In the genomic region with DNA sequence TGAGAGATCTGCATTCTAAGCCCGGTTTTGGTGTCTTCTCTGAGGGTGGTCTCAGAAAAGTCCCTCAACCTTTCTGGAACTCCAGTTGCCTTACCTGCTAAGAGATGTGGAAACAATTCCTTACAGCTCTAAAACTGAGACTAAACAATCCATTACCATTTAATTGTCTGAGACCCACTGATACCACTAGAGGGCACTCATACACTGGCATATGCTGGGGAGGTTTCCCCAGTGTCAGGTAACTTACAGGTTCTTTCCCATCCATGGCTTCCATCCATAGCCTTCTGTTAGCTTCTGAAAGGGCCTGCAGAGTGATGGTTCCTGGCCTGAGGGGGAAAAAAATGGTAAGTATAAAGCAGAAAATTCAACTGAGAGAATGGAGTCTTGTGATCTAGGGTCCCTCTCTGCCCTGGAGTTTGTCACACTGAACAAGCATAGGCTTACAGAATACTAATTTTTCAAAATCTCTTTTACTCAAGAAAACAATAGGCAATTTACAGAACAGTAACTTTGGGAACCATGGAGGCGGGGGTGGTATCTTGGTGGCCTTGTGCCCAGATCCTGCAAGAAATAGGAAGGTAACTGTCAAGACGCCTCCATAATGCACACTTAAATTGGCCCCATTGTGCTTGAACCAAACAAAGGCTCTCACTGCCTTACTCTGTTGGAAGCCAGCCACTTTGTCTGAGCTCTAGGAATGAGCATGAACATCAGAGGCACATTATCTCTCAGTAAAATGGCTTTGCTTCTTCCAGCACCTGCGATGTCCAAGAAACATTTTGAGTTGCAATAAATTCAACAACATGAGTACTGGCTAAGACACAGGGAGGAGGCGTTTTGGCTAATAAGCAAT, we compare ENCODE assay signal across 8 cellular contexts.
DNase-seq lines count a peak whose midpoint lies in the region; ATAC-seq and TF ChIP-seq lines count a peak whose summit lies in the region.

No MANE protein-coding gene starts in this region.

- POLR2A ChIA-PET in HEK293T (lab: Yijun Ruan, JAX): interaction anchor here (1.0 kb wide), 1 partner anchor 236 kb away, joined by 3 read pairs; a partner anchor contains a TSS

- ATAC-seq in activated T-helper 17 cell treated with anti-CD3 and anti-CD28 coated beads, Interleukin-2, amount 50 U/mL, for 72 hours (replicated peaks): peak; percentile 53
- no peak for ATAC-seq in GM18498 (IDR thresholded peaks at IDR 0.05; ENCODE audit: unreplicated experiment)

- no peaks in the 10 kb centered on the region for H3K27me3 Mint-ChIP-seq in activated T-helper 17 cell treated with anti-CD3 and anti-CD28 coated beads, Interleukin-2, amount 50 U/mL, for 72 hours

- no peaks in the 10 kb centered on the region for H3K4me1 Mint-ChIP-seq in activated T-helper 17 cell treated with anti-CD3 and anti-CD28 coated beads, Interleukin-2, amount 50 U/mL, for 72 hours

- TF ChIP-seq CTCF in AG09309 (IDR thresholded peaks at IDR 0.05; ENCODE audit: control insufficient read depth, insufficient read depth, low read depth, low read length, missing control alignments): peak; percentile 76

- CTCF ChIA-PET in HEK293T (lab: Yijun Ruan, JAX): interaction anchor here (0.6 to 1.7 kb wide), 16 partner anchors 12 to 610 kb away, joined by 3 to 18 read pairs (median 4); no protein-coding TSS in a partner anchor

- no peak overlapping the region for H3K4me3 Mint-ChIP-seq in activated T-helper 17 cell treated with anti-CD3 and anti-CD28 coated beads, Interleukin-2, amount 50 U/mL, for 72 hours

- DNase-seq in AG09309 (ENCODE audit: low read depth): no peak
- peak; percentile 10 for DNase-seq in GM04504 (ENCODE audit: low read depth)
- peak; percentile 74 for DNase-seq in HEK293T (ENCODE audit: extremely low spot score)
- DNase-seq in NCI-H2029 treated with DMSO at 0.1 percent for 48 hours (lab: John Stamatoyannopoulos, UW): peak; percentile 0
- peak; percentile 53 for DNase-seq in glomerular visceral epithelial cell (ENCODE audit: extremely low spot score)
- DNase-seq in putamen (ENCODE audit: low spot score): peak; percentile 51

- no peak overlapping the region for H3K27ac Mint-ChIP-seq in activated T-helper 17 cell treated with anti-CD3 and anti-CD28 coated beads, Interleukin-2, amount 50 U/mL, for 72 hours

- no peak overlapping the region for H3K4me3 ChIP-seq in AG09309 (ENCODE audit: control insufficient read depth, low read depth, low read length)

- no peaks in the 10 kb centered on the region for H3K9me3 Mint-ChIP-seq in activated T-helper 17 cell treated with anti-CD3 and anti-CD28 coated beads, Interleukin-2, amount 50 U/mL, for 72 hours

- no peaks in the 10 kb centered on the region for H3K36me3 Mint-ChIP-seq in activated T-helper 17 cell treated with anti-CD3 and anti-CD28 coated beads, Interleukin-2, amount 50 U/mL, for 72 hours (ENCODE audit: low read depth)

TF ChIP-seq in HEK293T, 16 proteins besides CTCF, POLR2A, EP300 and RAD21:
- TF ChIP-seq ZNF384 (IDR thresholded peaks at IDR 0.05): no peak
- no peak for TF ChIP-seq L3MBTL2 (conservative IDR thresholded peaks at IDR 0.05)
- no peak for TF ChIP-seq CTBP1 (IDR thresholded peaks at IDR 0.05; ENCODE audit: borderline replicate concordance)
- TF ChIP-seq SUZ12 (IDR thresholded peaks at IDR 0.05): no peak
